In genomic region chr17:44203731-44204452, GRCh38 we compare ENCODE assay signal across 2 cellular contexts.
A peak's percentile ranks its signal among the peaks of the same experiment; 100 is the strongest.
TF ChIP-seq lines count a peak whose summit lies in the region.

No MANE protein-coding gene starts in this region.

TF ChIP-seq in A549, 52 proteins besides CTCF, POLR2A, EP300 and RAD21:
- TF ChIP-seq JUN (IDR thresholded peaks at IDR 0.05): 0 out of 5 replicates have a peak, but pooled peaks of 1 of the 2 experiments have one; percentile 1
- TF ChIP-seq REST (IDR thresholded peaks at IDR 0.05): no peak
- TF ChIP-seq SMC3 (IDR thresholded peaks at IDR 0.05): no peak; the same call in 1 of the 3 replicates
- peak; percentile 3 to 88; a peak in 2 of 4 replicates for TF ChIP-seq CEBPB (IDR thresholded peaks at IDR 0.05)
- no peak for TF ChIP-seq ESRRA (IDR thresholded peaks at IDR 0.05; ENCODE audit: borderline replicate concordance, low read length)

TF ChIP-seq in H1, 55 proteins besides CTCF, POLR2A, EP300 and RAD21:
- no peak for TF ChIP-seq SIX5 (IDR thresholded peaks at IDR 0.05; ENCODE audit: low read depth, low read length)
- TF ChIP-seq CREB1 (IDR thresholded peaks at IDR 0.05): no peak
- TF ChIP-seq YY1 (IDR thresholded peaks at IDR 0.05; ENCODE audit: low read depth, low read length): peak; percentile 74
- peak; percentile 98 for TF ChIP-seq CEBPB (IDR thresholded peaks at IDR 0.05; ENCODE audit: low read depth, low read length)
- no peak for TF ChIP-seq NRF1 (IDR thresholded peaks at IDR 0.05; ENCODE audit: low read depth, low read length)
- no peak for TF ChIP-seq GTF2F1 (IDR thresholded peaks at IDR 0.05; ENCODE audit: borderline replicate concordance, low read depth, low read length)
- 0 out of 2 replicates have a peak, but pooled peaks have one; percentile 2 for TF ChIP-seq POLR2AphosphoS5 (IDR thresholded peaks at IDR 0.05; ENCODE audit: low read depth, low read length)
- no peak for TF ChIP-seq MAX (IDR thresholded peaks at IDR 0.05)
- TF ChIP-seq SP1 (IDR thresholded peaks at IDR 0.05; ENCODE audit: low read depth, low read length): 0 out of 2 replicates have a peak, but pooled peaks have one; percentile 28
- TF ChIP-seq POU5F1 (IDR thresholded peaks at IDR 0.05; ENCODE audit: low read depth, low read length): no peak
- TF ChIP-seq SIN3A (conservative IDR thresholded peaks at IDR 0.05 in 1 of 2, IDR thresholded peaks at IDR 0.05 in 1 of 2; ENCODE audit: low read depth in 1 of 2, low read length in 2 of 2): peak in 1 of 2 experiments; percentile 60; a peak in 1 of 4 replicates
- TF ChIP-seq SIRT6 (IDR thresholded peaks at IDR 0.05; ENCODE audit: low read length): no peak
- TF ChIP-seq BACH1 (IDR thresholded peaks at IDR 0.05; ENCODE audit: low read length): no peak
